8 cellular contexts compared by ENCODE assay signal in genomic region chr17:40314557-40314953, GRCh38. TPM values are rescaled to one million over a fixed set of nuclear protein-coding genes. Genes with fewer than 3 reads are reported as not detected.
DNase-seq lines count a peak whose midpoint lies in the region; FAIRE-seq lines count a peak whose summit lies in the region.

No MANE protein-coding gene starts in this region.

- H3K4me3 ChIP-seq in skeletal muscle satellite cell (ENCODE audit: low read length) = no peak overlapping the region

- no peaks in the 10 kb centered on the region for H3K27me3 ChIP-seq in skeletal muscle satellite cell (ENCODE audit: control insufficient read depth, insufficient read depth, low read length)

- no peaks in the 10 kb centered on the region for H3K36me3 ChIP-seq in skeletal muscle satellite cell (ENCODE audit: insufficient read depth, low read length)

- H3K4me1 ChIP-seq in skeletal muscle satellite cell (ENCODE audit: control insufficient read depth, insufficient read depth, low read length) = peaks cover 74% of the 10 kb centered on the region

- no peaks in the 10 kb centered on the region for H3K9me3 ChIP-seq in skeletal muscle satellite cell (replicated peaks; ENCODE audit: low read length)

- no peak overlapping the region for H3K9ac ChIP-seq in skeletal muscle satellite cell (ENCODE audit: low read depth, low read length)

- peak; percentile 85 for DNase-seq in 8988T
- peak; percentile 89 for DNase-seq in HPDE6-E6E7 (ENCODE audit: extremely low spot score)
- DNase-seq in SHP77 (lab: John Stamatoyannopoulos, UW) = peak; percentile 86 to 92
- peak; percentile 53 for DNase-seq in activated gamma-delta T cell (lab: John Stamatoyannopoulos, UW)
- DNase-seq in frontal cortex (ENCODE audit: low spot score in 2 of 2) = peak; percentile 24 to 69
- DNase-seq in cerebellum (ENCODE audit: low spot score) = no peak
- DNase-seq in GM19239 (ENCODE audit: insufficient read length, low spot score) = no peak

- H3K4me2 ChIP-seq in skeletal muscle satellite cell (ENCODE audit: low read length) = peak overlapping the region; percentile 60

- no peak for FAIRE-seq in frontal cortex (lab: Jason Lieb, UNC)
- no peak for FAIRE-seq in GM19239 (lab: Jason Lieb, UNC)

RNA-seq across cellular contexts. Expression of gene RARA, which starts 5.6 kb away (rescaled TPM):
- total RNA-seq in frontal cortex = 4.9 TPM
- 11.2 and 17.0 TPM in 2 replicates for total RNA-seq in skeletal muscle satellite cell (2012; rRNA removed)
- 4.9 TPM for total RNA-seq in cerebellum

RNA-seq across cellular contexts. Expression of gene CDC6, which starts 26.9 kb away (rescaled TPM):
- total RNA-seq in frontal cortex (2.4 TPM), cerebellum (8.5 TPM)
- total RNA-seq in skeletal muscle satellite cell (2012; rRNA removed) = 22.1 and 22.6 TPM in 2 replicates

RNA-seq across cellular contexts. Expression of gene GJD3, which starts 50.0 kb away (rescaled TPM):
- total RNA-seq in frontal cortex (not detected), cerebellum (0.45 TPM)
- 0.22 and 0.25 TPM in 2 replicates for total RNA-seq in skeletal muscle satellite cell (2012; rRNA removed)

Comparison
In these comparisons a context has a peak if more than half of its experiments do, and no peak if none do; other contexts are left out.
1. DNase-seq: peak in 8988T (single experiment), HPDE6-E6E7 (single experiment), SHP77 (2 of 2), activated gamma-delta T cell (single experiment) and frontal cortex (2 of 2); none in cerebellum (single experiment) and GM19239 (single experiment).